In the genomic region with DNA sequence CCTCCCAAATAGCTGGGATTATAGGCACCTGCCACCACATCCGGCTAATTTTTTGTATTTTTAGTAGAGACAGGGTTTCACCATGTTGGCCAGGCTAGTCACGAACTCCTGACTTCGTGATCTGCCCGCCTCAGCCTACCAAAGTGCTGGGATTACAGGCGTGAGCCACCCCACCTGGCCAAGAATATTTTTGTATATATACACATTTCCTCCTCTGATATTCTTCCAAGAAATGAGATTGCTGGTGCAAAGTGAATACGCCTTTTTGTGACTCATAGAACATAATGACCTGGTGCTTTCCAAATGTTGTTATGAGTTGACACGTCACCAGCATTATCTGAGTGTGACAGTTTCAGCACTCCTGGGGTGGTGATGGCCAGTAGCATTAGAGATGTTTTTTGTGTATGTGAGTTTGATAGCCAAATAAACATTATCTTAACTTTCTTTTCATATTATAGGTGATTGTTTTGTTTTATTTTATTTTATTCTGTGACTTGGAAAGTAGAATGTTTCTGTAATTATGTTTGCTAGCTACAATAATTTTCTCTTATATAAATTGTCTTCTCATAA, we compare ENCODE assay signal across 1 cellular context.
TF ChIP-seq lines count a peak whose summit lies in the region.

No MANE protein-coding gene starts in this region.

TF ChIP-seq in K562, 482 proteins besides CTCF, POLR2A, EP300 and RAD21 (continued from another document and continues in another):
- no peak for TF ChIP-seq RBM25 (IDR thresholded peaks at IDR 0.05; ENCODE audit: low read depth, low read length, severe bottlenecking)
- no peak for TF ChIP-seq ZFPM2 (CRISPR knock-in tag; IDR thresholded peaks at IDR 0.05)
- TF ChIP-seq, protein P1, sequence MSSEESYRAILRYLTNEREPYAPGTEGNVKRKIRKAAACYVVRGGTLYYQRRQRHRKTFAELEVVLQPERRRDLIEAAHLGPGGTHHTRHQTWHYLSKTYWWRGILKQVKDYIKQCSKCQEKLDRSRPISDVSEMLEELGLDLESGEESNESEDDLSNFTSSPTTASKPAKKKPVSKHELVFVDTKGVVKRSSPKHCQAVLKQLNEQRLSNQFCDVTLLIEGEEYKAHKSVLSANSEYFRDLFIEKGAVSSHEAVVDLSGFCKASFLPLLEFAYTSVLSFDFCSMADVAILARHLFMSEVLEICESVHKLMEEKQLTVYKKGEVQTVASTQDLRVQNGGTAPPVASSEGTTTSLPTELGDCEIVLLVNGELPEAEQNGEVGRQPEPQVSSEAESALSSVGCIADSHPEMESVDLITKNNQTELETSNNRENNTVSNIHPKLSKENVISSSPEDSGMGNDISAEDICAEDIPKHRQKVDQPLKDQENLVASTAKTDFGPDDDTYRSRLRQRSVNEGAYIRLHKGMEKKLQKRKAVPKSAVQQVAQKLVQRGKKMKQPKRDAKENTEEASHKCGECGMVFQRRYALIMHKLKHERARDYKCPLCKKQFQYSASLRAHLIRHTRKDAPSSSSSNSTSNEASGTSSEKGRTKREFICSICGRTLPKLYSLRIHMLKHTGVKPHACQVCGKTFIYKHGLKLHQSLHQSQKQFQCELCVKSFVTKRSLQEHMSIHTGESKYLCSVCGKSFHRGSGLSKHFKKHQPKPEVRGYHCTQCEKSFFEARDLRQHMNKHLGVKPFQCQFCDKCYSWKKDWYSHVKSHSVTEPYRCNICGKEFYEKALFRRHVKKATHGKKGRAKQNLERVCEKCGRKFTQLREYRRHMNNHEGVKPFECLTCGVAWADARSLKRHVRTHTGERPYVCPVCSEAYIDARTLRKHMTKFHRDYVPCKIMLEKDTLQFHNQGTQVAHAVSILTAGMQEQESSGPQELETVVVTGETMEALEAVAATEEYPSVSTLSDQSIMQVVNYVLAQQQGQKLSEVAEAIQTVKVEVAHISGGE (CRISPR knock-in tag; IDR thresholded peaks at IDR 0.05): peak in 1 of 3 experiments; percentile 41; a peak in 2 of 6 replicates
- TF ChIP-seq, protein P2, sequence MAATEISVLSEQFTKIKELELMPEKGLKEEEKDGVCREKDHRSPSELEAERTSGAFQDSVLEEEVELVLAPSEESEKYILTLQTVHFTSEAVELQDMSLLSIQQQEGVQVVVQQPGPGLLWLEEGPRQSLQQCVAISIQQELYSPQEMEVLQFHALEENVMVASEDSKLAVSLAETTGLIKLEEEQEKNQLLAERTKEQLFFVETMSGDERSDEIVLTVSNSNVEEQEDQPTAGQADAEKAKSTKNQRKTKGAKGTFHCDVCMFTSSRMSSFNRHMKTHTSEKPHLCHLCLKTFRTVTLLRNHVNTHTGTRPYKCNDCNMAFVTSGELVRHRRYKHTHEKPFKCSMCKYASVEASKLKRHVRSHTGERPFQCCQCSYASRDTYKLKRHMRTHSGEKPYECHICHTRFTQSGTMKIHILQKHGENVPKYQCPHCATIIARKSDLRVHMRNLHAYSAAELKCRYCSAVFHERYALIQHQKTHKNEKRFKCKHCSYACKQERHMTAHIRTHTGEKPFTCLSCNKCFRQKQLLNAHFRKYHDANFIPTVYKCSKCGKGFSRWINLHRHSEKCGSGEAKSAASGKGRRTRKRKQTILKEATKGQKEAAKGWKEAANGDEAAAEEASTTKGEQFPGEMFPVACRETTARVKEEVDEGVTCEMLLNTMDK (IDR thresholded peaks at IDR 0.05; ENCODE audit: borderline replicate concordance, insufficient read depth, low read depth, low read length, poor library complexity, severe bottlenecking): no peak
- TF ChIP-seq DMBX1 (CRISPR knock-in tag; IDR thresholded peaks at IDR 0.05; ENCODE audit: borderline replicate concordance): 0 out of 2 replicates have a peak, but pooled peaks have one; percentile 60
- TF ChIP-seq, protein P3, sequence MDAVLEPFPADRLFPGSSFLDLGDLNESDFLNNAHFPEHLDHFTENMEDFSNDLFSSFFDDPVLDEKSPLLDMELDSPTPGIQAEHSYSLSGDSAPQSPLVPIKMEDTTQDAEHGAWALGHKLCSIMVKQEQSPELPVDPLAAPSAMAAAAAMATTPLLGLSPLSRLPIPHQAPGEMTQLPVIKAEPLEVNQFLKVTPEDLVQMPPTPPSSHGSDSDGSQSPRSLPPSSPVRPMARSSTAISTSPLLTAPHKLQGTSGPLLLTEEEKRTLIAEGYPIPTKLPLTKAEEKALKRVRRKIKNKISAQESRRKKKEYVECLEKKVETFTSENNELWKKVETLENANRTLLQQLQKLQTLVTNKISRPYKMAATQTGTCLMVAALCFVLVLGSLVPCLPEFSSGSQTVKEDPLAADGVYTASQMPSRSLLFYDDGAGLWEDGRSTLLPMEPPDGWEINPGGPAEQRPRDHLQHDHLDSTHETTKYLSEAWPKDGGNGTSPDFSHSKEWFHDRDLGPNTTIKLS (IDR thresholded peaks at IDR 0.05; ENCODE audit: borderline replicate concordance, low read depth): peak; percentile 97
- TF ChIP-seq, protein P4, sequence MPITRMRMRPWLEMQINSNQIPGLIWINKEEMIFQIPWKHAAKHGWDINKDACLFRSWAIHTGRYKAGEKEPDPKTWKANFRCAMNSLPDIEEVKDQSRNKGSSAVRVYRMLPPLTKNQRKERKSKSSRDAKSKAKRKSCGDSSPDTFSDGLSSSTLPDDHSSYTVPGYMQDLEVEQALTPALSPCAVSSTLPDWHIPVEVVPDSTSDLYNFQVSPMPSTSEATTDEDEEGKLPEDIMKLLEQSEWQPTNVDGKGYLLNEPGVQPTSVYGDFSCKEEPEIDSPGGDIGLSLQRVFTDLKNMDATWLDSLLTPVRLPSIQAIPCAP (CRISPR knock-in tag; IDR thresholded peaks at IDR 0.05; ENCODE audit: borderline replicate concordance): no peak
- TF ChIP-seq, protein P5, sequence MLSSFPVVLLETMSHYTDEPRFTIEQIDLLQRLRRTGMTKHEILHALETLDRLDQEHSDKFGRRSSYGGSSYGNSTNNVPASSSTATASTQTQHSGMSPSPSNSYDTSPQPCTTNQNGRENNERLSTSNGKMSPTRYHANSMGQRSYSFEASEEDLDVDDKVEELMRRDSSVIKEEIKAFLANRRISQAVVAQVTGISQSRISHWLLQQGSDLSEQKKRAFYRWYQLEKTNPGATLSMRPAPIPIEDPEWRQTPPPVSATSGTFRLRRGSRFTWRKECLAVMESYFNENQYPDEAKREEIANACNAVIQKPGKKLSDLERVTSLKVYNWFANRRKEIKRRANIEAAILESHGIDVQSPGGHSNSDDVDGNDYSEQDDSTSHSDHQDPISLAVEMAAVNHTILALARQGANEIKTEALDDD (IDR thresholded peaks at IDR 0.05): peak; percentile 32; the same call in 1 of the 2 replicates
- TF ChIP-seq ATF1 (CRISPR knock-in tag; IDR thresholded peaks at IDR 0.05): no peak
- TF ChIP-seq ATF1 (tag; IDR thresholded peaks at IDR 0.05): peak; percentile 98
- TF ChIP-seq EWSR1 (IDR thresholded peaks at IDR 0.05; ENCODE audit: borderline replicate concordance, low read depth, partially characterized antibody): no peak
- TF ChIP-seq HDGF (IDR thresholded peaks at IDR 0.05): peak; percentile 67; the same call in 1 of the 2 replicates
- TF ChIP-seq ELF2 (CRISPR knock-in tag; IDR thresholded peaks at IDR 0.05): no peak
- TF ChIP-seq EHMT2 (IDR thresholded peaks at IDR 0.05): peak; percentile 66; the same call in 1 of the 2 replicates
- no peak for TF ChIP-seq FOXA3 (CRISPR knock-in tag; conservative IDR thresholded peaks at IDR 0.05 in 1 of 2, IDR thresholded peaks at IDR 0.05 in 1 of 2)
- no peak for TF ChIP-seq GABPB1 (CRISPR knock-in tag; IDR thresholded peaks at IDR 0.05)
- TF ChIP-seq LARP7 (IDR thresholded peaks at IDR 0.05): 0 out of 2 replicates have a peak, but pooled peaks have one; percentile 13
- TF ChIP-seq, protein P6, sequence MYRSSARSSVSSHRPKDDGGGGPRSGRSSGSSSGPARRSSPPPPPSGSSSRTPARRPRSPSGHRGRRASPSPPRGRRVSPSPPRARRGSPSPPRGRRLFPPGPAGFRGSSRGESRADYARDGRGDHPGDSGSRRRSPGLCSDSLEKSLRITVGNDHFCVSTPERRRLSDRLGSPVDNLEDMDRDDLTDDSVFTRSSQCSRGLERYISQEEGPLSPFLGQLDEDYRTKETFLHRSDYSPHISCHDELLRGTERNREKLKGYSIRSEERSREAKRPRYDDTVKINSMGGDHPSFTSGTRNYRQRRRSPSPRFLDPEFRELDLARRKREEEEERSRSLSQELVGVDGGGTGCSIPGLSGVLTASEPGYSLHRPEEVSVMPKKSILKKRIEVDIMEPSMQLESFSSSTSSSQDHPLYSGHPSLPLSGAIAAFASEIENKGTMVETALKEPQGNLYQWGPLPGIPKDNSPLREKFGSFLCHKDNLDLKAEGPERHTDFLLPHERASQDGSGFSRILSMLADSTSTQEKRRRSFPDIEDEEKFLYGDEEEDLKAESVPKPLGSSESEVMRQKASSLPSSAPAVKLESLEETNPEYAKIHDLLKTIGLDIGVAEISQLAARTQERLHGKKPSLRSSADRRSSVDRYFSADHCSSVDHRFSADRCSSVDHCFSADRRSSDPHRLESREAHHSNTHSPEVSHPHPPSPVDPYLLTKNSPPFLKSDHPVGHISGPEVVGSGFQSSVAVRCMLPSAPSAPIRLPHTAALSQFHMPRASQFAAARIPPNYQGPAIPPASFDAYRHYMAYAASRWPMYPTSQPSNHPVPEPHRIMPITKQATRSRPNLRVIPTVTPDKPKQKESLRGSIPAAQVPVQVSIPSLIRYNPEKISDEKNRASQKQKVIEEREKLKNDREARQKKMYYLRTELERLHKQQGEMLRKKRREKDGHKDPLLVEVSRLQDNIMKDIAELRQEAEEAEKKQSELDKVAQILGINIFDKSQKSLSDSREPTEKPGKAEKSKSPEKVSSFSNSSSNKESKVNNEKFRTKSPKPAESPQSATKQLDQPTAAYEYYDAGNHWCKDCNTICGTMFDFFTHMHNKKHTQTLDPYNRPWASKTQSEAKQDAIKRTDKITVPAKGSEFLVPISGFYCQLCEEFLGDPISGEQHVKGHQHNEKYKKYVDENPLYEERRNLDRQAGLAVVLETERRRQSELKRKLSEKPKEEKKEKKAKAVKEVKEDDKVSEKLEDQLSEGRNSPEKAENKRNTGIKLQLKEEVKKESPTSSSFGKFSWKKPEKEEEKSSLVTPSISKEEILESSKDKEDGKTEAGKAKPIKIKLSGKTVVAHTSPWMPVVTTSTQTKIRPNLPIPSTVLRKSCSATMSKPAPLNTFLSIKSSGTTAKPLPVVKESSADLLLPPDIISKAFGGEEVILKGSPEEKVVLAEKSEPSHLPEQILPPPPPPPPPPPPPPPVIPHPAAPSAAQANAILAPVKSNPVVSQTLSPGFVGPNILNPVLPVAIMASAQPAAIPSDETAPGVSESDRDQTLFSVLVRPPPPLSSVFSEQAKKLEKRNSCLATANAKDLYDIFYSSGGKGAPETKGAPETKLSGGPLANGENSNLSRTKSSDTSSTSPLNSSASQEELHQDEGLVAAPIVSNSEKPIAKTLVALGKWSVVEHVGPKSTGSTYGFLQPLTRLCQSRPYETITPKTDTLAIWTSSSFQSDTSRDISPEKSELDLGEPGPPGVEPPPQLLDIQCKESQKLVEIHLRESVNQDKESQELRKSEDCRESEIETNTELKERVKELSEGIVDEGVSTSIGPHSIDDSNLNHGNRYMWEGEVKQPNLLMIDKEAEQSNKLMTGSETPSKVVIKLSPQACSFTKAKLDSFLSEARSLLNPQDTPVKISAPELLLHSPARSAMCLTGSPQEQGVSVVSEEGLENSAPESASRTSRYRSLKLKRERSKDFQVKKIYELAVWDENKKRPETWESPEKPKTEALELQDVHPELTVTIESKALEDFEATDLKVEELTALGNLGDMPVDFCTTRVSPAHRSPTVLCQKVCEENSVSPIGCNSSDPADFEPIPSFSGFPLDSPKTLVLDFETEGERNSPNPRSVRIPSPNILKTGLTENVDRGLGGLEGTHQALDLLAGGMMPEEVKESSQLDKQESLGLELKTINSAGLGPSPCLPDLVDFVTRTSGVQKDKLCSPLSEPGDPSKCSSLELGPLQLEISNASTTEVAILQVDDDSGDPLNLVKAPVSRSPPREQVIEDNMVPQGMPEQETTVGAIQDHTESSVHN (IDR thresholded peaks at IDR 0.05; ENCODE audit: borderline replicate concordance in 1 of 2, low read depth in 1 of 2): peak in 1 of 2 experiments; percentile 57; a peak in 1 of 4 replicates
- TF ChIP-seq, protein P7, sequence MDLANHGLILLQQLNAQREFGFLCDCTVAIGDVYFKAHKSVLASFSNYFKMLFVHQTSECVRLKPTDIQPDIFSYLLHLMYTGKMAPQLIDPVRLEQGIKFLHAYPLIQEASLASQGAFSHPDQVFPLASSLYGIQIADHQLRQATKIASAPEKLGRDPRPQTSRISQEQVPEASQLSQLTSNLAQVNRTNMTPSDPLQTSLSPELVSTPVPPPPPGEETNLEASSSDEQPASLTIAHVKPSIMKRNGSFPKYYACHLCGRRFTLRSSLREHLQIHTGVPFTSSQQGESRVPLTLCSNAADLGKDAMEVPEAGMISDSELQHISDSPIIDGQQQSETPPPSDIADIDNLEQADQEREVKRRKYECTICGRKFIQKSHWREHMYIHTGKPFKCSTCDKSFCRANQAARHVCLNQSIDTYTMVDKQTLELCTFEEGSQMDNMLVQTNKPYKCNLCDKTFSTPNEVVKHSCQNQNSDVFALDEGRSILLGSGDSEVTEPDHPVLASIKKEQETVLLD (IDR thresholded peaks at IDR 0.05): no peak
- TF ChIP-seq TAF9B (IDR thresholded peaks at IDR 0.05; ENCODE audit: partially characterized antibody): peak; percentile 76
- TF ChIP-seq RBM39 (optimal IDR thresholded peaks at IDR 0.05; ENCODE audit: low read depth, low read length): no peak
- TF ChIP-seq NONO (IDR thresholded peaks at IDR 0.05; ENCODE audit: low read depth in 2 of 2, low read length in 1 of 2): peak in 1 of 2 experiments; percentile 49; a peak in 1 of 4 replicates
- TF ChIP-seq, protein P8, sequence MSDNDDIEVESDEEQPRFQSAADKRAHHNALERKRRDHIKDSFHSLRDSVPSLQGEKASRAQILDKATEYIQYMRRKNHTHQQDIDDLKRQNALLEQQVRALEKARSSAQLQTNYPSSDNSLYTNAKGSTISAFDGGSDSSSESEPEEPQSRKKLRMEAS (CRISPR knock-in tag; IDR thresholded peaks at IDR 0.05): no peak
- TF ChIP-seq, protein P9, sequence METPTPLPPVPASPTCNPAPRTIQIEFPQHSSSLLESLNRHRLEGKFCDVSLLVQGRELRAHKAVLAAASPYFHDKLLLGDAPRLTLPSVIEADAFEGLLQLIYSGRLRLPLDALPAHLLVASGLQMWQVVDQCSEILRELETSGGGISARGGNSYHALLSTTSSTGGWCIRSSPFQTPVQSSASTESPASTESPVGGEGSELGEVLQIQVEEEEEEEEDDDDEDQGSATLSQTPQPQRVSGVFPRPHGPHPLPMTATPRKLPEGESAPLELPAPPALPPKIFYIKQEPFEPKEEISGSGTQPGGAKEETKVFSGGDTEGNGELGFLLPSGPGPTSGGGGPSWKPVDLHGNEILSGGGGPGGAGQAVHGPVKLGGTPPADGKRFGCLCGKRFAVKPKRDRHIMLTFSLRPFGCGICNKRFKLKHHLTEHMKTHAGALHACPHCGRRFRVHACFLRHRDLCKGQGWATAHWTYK (CRISPR knock-in tag; IDR thresholded peaks at IDR 0.05): no peak
- TF ChIP-seq, protein P10, sequence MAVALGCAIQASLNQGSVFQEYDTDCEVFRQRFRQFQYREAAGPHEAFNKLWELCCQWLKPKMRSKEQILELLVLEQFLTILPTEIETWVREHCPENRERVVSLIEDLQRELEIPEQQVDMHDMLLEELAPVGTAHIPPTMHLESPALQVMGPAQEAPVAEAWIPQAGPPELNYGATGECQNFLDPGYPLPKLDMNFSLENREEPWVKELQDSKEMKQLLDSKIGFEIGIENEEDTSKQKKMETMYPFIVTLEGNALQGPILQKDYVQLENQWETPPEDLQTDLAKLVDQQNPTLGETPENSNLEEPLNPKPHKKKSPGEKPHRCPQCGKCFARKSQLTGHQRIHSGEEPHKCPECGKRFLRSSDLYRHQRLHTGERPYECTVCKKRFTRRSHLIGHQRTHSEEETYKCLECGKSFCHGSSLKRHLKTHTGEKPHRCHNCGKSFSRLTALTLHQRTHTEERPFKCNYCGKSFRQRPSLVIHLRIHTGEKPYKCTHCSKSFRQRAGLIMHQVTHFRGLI (CRISPR knock-in tag; IDR thresholded peaks at IDR 0.05): no peak
- no peak for TF ChIP-seq POLR2AphosphoS2 (IDR thresholded peaks at IDR 0.05; ENCODE audit: low read length)
- peak; percentile 98 for TF ChIP-seq SMARCA4 (IDR thresholded peaks at IDR 0.05)
- TF ChIP-seq NCOR1 (IDR thresholded peaks at IDR 0.05): peak; percentile 89
- no peak for TF ChIP-seq YBX1 (IDR thresholded peaks at IDR 0.05)
- no peak for TF ChIP-seq ZNF699 (CRISPR knock-in tag; IDR thresholded peaks at IDR 0.05; ENCODE audit: insufficient replicate concordance)
- no peak for TF ChIP-seq ZNF584 (CRISPR knock-in tag; IDR thresholded peaks at IDR 0.05; ENCODE audit: low read depth)
- no peak for TF ChIP-seq ZNF12 (CRISPR knock-in tag; IDR thresholded peaks at IDR 0.05)
